In the genomic region with DNA sequence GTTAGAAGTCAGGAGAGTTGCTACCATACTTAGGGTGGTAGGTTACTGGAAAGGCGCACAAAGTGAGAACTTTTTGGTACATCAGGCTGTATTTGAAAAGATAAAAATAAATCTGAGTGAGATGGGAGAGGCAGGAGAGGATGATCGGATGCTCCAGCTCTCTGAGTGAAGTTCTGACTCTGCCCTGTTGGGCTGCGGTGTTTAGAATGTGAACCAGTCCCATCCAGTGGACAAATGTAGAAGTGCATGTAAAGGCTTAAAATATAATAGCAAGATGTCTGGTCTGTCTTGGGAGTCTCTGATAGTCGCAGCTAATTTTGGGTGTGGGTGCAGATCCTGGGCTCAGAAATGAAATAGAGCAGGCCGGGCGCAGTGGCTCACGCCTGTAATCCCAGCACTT, we compare ENCODE assay signal across 8 cellular contexts. TPM values are rescaled to one million over a fixed set of nuclear protein-coding genes. Genes with fewer than 3 reads are reported as not detected.
DNase-seq lines count a peak whose midpoint lies in the region; ATAC-seq, FAIRE-seq and TF ChIP-seq lines count a peak whose summit lies in the region.

No MANE protein-coding gene starts in this region.

- DNase-seq in activated CD8-positive, alpha-beta memory T cell treated with anti-CD3 and anti-CD28 coated beads, Interleukin-2, amount 10 ng/mL, durations not matched to agents 7 days and 5 days: peak; percentile 54
- no peak for DNase-seq in activated CD8-positive, alpha-beta memory T cell treated with anti-CD3 and anti-CD28 coated beads for 24 hours
- peak; percentile 56 for DNase-seq in HTR-8/SVneo (ENCODE audit: insufficient read length, low spot score)
- no peak for DNase-seq in RWPE2 (ENCODE audit: low spot score)
- peak; percentile 69 for DNase-seq in MCF 10A (ENCODE audit: unreplicated experiment)
- peak; percentile 77 for DNase-seq in iris pigment epithelial cell (ENCODE audit: low read depth)
- DNase-seq in stimulated activated CD8-positive, alpha-beta memory T cell treated with anti-CD3 and anti-CD28 coated beads, Interleukin-4, amount 100 ng/mL, for 48 hours: peak; percentile 30

- H3K36me3 Mint-ChIP-seq in activated CD8-positive, alpha-beta memory T cell treated with anti-CD3 and anti-CD28 coated beads, Interleukin-2, amount 10 ng/mL, durations not matched to agents 7 days and 5 days: no peaks in the 10 kb centered on the region
- H3K36me3 Mint-ChIP-seq in MCF 10A (ENCODE audit: insufficient read depth, unreplicated experiment): no peaks in the 10 kb centered on the region

- no peak overlapping the region for H3K27ac Mint-ChIP-seq in activated CD8-positive, alpha-beta memory T cell treated with anti-CD3 and anti-CD28 coated beads, Interleukin-2, amount 10 ng/mL, durations not matched to agents 7 days and 5 days
- no peak overlapping the region for H3K27ac Mint-ChIP-seq in MCF 10A (ENCODE audit: low read depth, unreplicated experiment)

- no peaks in the 10 kb centered on the region for H3K9me3 ChIP-seq in RWPE2 (ENCODE audit: severe bottlenecking)

- no peaks in the 10 kb centered on the region for H3K9me3 Mint-ChIP-seq in activated CD8-positive, alpha-beta memory T cell treated with anti-CD3 and anti-CD28 coated beads, Interleukin-2, amount 10 ng/mL, durations not matched to agents 7 days and 5 days (ENCODE audit: low read depth)
- H3K9me3 Mint-ChIP-seq in MCF 10A (ENCODE audit: unreplicated experiment): no peaks in the 10 kb centered on the region

- POLR2A ChIA-PET in MCF 10A (lab: Yijun Ruan, JAX): interaction anchor here (0.7 to 1.9 kb wide), 6 partner anchors 36 to 239 kb away, joined by 3 to 16 read pairs (median 6); partner anchors contain the start of gene NKTR

- H3K27ac ChIP-seq in RWPE2 (ENCODE audit: poor library complexity, severe bottlenecking): no peak overlapping the region

- H3K4me3 Mint-ChIP-seq in activated CD8-positive, alpha-beta memory T cell treated with anti-CD3 and anti-CD28 coated beads, Interleukin-2, amount 10 ng/mL, durations not matched to agents 7 days and 5 days: no peak overlapping the region
- H3K4me3 Mint-ChIP-seq in MCF 10A (ENCODE audit: unreplicated experiment): no peak overlapping the region

- ATAC-seq in activated CD8-positive, alpha-beta memory T cell treated with anti-CD3 and anti-CD28 coated beads, Interleukin-2, amount 10 ng/mL, durations not matched to agents 7 days and 5 days: peak; percentile 96
- ATAC-seq in GM21528 (IDR thresholded peaks at IDR 0.05; ENCODE audit: low FRiP score, unreplicated experiment): peak; percentile 94
- peak; percentile 93 for ATAC-seq in RWPE2 (ENCODE audit: low read depth)

- CTCF ChIA-PET in activated CD8-positive, alpha-beta memory T cell treated with anti-CD3 and anti-CD28 coated beads, Interleukin-2, amount 10 ng/mL, durations not matched to agents 7 days and 5 days (lab: Charles Lee): interaction anchor here (0.7 to 3.1 kb wide), 15 partner anchors 9 to 91 kb away, joined by 3 to 15 read pairs (median 7); partner anchors contain the start of gene HIGD1A
- CTCF ChIA-PET in MCF 10A (lab: Yijun Ruan, JAX): interaction anchor here (0.6 to 2.7 kb wide), 23 partner anchors 10 to 503 kb away, joined by 3 to 57 read pairs (median 5); partner anchors contain the start of gene CYP8B1

- H3K4me3 ChIP-seq in RWPE2 (ENCODE audit: severe bottlenecking): no peak overlapping the region

- TF ChIP-seq CTCF in RWPE2 (IDR thresholded peaks at IDR 0.05; ENCODE audit: poor library complexity, severe bottlenecking) (peak; percentile 77), MCF 10A (IDR thresholded peaks at IDR 0.05; ENCODE audit: unreplicated experiment) (peak; percentile 77)

- FAIRE-seq in HTR-8/SVneo (lab: Jason Lieb, UNC): no peak

- H3K4me1 ChIP-seq in RWPE2 (ENCODE audit: insufficient read depth, poor library complexity, severe bottlenecking): no peaks in the 10 kb centered on the region

- no TSS peak for BruUV-seq in MCF 10A (replicated peaks; lab: Mats Ljungman, UMichigan)

- intact Hi-C loops in MCF 10A (cut with micrococcal nuclease): loop anchor here (1.0 to 5.0 kb wide), 2 partner anchors 37 to 58 kb away; partner anchors contain the start of gene HIGD1A

- peaks cover 7% of the 10 kb centered on the region for H3K27me3 Mint-ChIP-seq in activated CD8-positive, alpha-beta memory T cell treated with anti-CD3 and anti-CD28 coated beads, Interleukin-2, amount 10 ng/mL, durations not matched to agents 7 days and 5 days
- H3K27me3 Mint-ChIP-seq in MCF 10A (ENCODE audit: insufficient read depth, unreplicated experiment): no peaks in the 10 kb centered on the region

- H3K36me3 ChIP-seq in RWPE2 (ENCODE audit: low read depth): no peaks in the 10 kb centered on the region

- H3K27me3 ChIP-seq in RWPE2 (ENCODE audit: insufficient read depth, poor library complexity, severe bottlenecking): no peaks in the 10 kb centered on the region

- peaks cover 3% of the 10 kb centered on the region for H3K4me1 Mint-ChIP-seq in activated CD8-positive, alpha-beta memory T cell treated with anti-CD3 and anti-CD28 coated beads, Interleukin-2, amount 10 ng/mL, durations not matched to agents 7 days and 5 days
- no peaks in the 10 kb centered on the region for H3K4me1 Mint-ChIP-seq in MCF 10A (ENCODE audit: insufficient read depth, unreplicated experiment)

RNA-seq across cellular contexts. Expression of gene ACKR2, which starts 30.4 kb away (rescaled TPM):
- 1 to 10 TPM; 2.3 to 2.6 TPM for total RNA-seq in activated CD8-positive, alpha-beta memory T cell treated with anti-CD3 and anti-CD28 coated beads, Interleukin-2, amount 10 ng/mL, durations not matched to agents 7 days and 5 days
- 0.42 and 0.61 TPM in 2 replicates for total RNA-seq in MCF 10A (2022)

RNA-seq across cellular contexts. Expression of gene HIGD1A, which starts 35.3 kb away (rescaled TPM):
- total RNA-seq in activated CD8-positive, alpha-beta memory T cell treated with anti-CD3 and anti-CD28 coated beads, Interleukin-2, amount 10 ng/mL, durations not matched to agents 7 days and 5 days: 10 to 100 TPM; 53.6 to 71.1 TPM
- total RNA-seq in MCF 10A (2022): 140 and 161 TPM in 2 replicates

RNA-seq across cellular contexts. Expression of gene CYP8B1, which starts 36.1 kb away (rescaled TPM):
- not detected for total RNA-seq in activated CD8-positive, alpha-beta memory T cell treated with anti-CD3 and anti-CD28 coated beads, Interleukin-2, amount 10 ng/mL, durations not matched to agents 7 days and 5 days
- total RNA-seq in MCF 10A (2022): not detected in 2 replicates

Comparison
In these comparisons a context has a peak if more than half of its experiments do, and no peak if none do; other contexts are left out.
1. DNase-seq: peak in activated CD8-positive, alpha-beta memory T cell treated with anti-CD3 and anti-CD28 coated beads, Interleukin-2, amount 10 ng/mL, durations not matched to agents 7 days and 5 days (single experiment), HTR-8/SVneo (single experiment), MCF 10A (single experiment), iris pigment epithelial cell (single experiment) and stimulated activated CD8-positive, alpha-beta memory T cell treated with anti-CD3 and anti-CD28 coated beads, Interleukin-4, amount 100 ng/mL, for 48 hours (single experiment); none in activated CD8-positive, alpha-beta memory T cell treated with anti-CD3 and anti-CD28 coated beads for 24 hours (single experiment) and RWPE2 (single experiment).
2. Peak in every context shown above with its lines, with median percentiles within 50 percentile points of each other: ATAC-seq.